8 cellular contexts compared by ENCODE assay signal in genomic region chr17:46823657-46824056, GRCh38. TPM values are rescaled to one million over a fixed set of nuclear protein-coding genes. Genes with fewer than 3 reads are reported as not detected.
"Had no signal": no experiment of that assay in that cellular context is flagged by ENCODE, and none has a peak within 500 bp of the region (broad histone marks: within the 10 kb centered on the region; RNA-seq: fewer than 3 reads in every experiment).

No MANE protein-coding gene starts in this region.

- FAIRE-seq: HepG2, HTR-8/SVneo had no signal

- ATAC-seq: HepG2 had no signal

- H3K27ac ChIP-seq: HL-60 had no signal

- DNase-seq: IMR-90, KBM-7, KG1 had no signal

RNA-seq across cellular contexts. Expression of gene WNT9B, which starts 27.7 kb away (rescaled TPM):
- total RNA-seq: HepG2, HT1080, IMR-90 had no signal
- polyA plus RNA-seq: HepG2, IgD-negative memory B cell, IMR-90 had no signal
